8 cellular contexts compared by ENCODE assay signal in genomic region chr20:41047975-41048305, GRCh38. TPM values are rescaled to one million over a fixed set of nuclear protein-coding genes. Genes with fewer than 3 reads are reported as not detected.
A peak's percentile ranks its signal among the peaks of the same experiment; 100 is the strongest.
DNase-seq lines count a peak whose midpoint lies in the region; ATAC-seq, FAIRE-seq and TF ChIP-seq lines count a peak whose summit lies in the region.

No MANE protein-coding gene starts in this region.

- TF ChIP-seq CTCF in OCI-LY7 (conservative IDR thresholded peaks at IDR 0.05; ENCODE audit: low read length) = no peak
- no peak for TF ChIP-seq CTCF in endothelial cell of umbilical vein (IDR thresholded peaks at IDR 0.05; ENCODE audit: extremely low read depth in 1 of 2, insufficient read depth in 1 of 2, low read depth in 1 of 2, low read length in 2 of 2)
- no peak for TF ChIP-seq CTCF in psoas muscle (IDR thresholded peaks at IDR 0.05)

- H3K27me3 ChIP-seq in endothelial cell of umbilical vein (ENCODE audit: control insufficient read depth in 2 of 2, insufficient read depth in 2 of 2, low read length in 2 of 2) = no peaks in the 10 kb centered on the region
- H3K27me3 ChIP-seq in psoas muscle (ENCODE audit: insufficient read depth in 3 of 3, low read length in 2 of 3) = no peaks in the 10 kb centered on the region

- H3K36me3 ChIP-seq in OCI-LY7 (ENCODE audit: insufficient read depth, low read length) (peaks cover 72% of the 10 kb centered on the region), endothelial cell of umbilical vein (ENCODE audit: control insufficient read depth in 2 of 2, extremely low read depth in 1 of 2, insufficient read depth in 2 of 2, low read length in 2 of 2) (no peaks in the 10 kb centered on the region), psoas muscle (ENCODE audit: insufficient read depth in 1 of 2, low read depth in 1 of 2) (no peaks in the 10 kb centered on the region)

- no peak for TF ChIP-seq POLR2A in endothelial cell of umbilical vein (IDR thresholded peaks at IDR 0.05; ENCODE audit: low read depth, low read length)

- no peaks in the 10 kb centered on the region for H3K27me3 Mint-ChIP-seq in activated naive CD4-positive, alpha-beta T cell treated with anti-CD3 and anti-CD28 coated beads, Interleukin-2, amount 10 ng/mL, durations not matched to agents 7 days and 5 days

- CTCF ChIA-PET in activated naive CD4-positive, alpha-beta T cell treated with anti-CD3 and anti-CD28 coated beads, Interleukin-2, amount 10 ng/mL, durations not matched to agents 7 days and 5 days (lab: Charles Lee) = interaction anchor here (1.3 to 5.4 kb wide), 2 partner anchors 56 to 60 kb away, joined by 4 to 36 read pairs; no protein-coding TSS in a partner anchor
- CTCF ChIA-PET in OCI-LY7 (lab: Charles Lee; ENCODE audit: unreplicated experiment) = interaction anchor here (3.1 kb wide), 1 partner anchor 57 kb away, joined by 13 read pairs; no protein-coding TSS in a partner anchor
- CTCF ChIA-PET in endothelial cell of umbilical vein (lab: Charles Lee) = interaction anchor here (0.8 to 8.2 kb wide), 3 partner anchors 42 to 59 kb away, joined by 3 to 84 read pairs (median 4); no protein-coding TSS in a partner anchor

- H4K20me1 ChIP-seq in OCI-LY7 (ENCODE audit: insufficient read depth, low read length) (peaks cover 57% of the 10 kb centered on the region), endothelial cell of umbilical vein (replicated peaks; ENCODE audit: control insufficient read depth, extremely low read depth, insufficient read depth, low read length) (peaks cover 16% of the 10 kb centered on the region)

- peak overlapping the region; percentile 71 for H3K4me2 ChIP-seq in OCI-LY7 (ENCODE audit: low read length)
- H3K4me2 ChIP-seq in endothelial cell of umbilical vein (ENCODE audit: insufficient read depth, low read length) = peak overlapping the region; percentile 49

- H3K9me3 Mint-ChIP-seq in activated naive CD4-positive, alpha-beta T cell treated with anti-CD3 and anti-CD28 coated beads, Interleukin-2, amount 10 ng/mL, durations not matched to agents 7 days and 5 days = peaks cover under 1% of the 10 kb centered on the region

- no peaks in the 10 kb centered on the region for H3K9me1 ChIP-seq in endothelial cell of umbilical vein (replicated peaks; ENCODE audit: control insufficient read depth, extremely low read depth, insufficient read depth, low read length)

- WGBS in psoas muscle, 3 donors = 13 to 29% (median 23%) methylated on average over 1 of the region's 1 CpG

- BruUV-seq in OCI-LY7 (replicated peaks; lab: Mats Ljungman, UMichigan) (no TSS peak), endothelial cell of umbilical vein (replicated peaks; lab: Mats Ljungman, UMichigan) (no TSS peak)

- H3K4me3 Mint-ChIP-seq in activated naive CD4-positive, alpha-beta T cell treated with anti-CD3 and anti-CD28 coated beads, Interleukin-2, amount 10 ng/mL, durations not matched to agents 7 days and 5 days = peak overlapping the region; percentile 72

- no peak for FAIRE-seq in endothelial cell of umbilical vein (lab: Jason Lieb, UNC)

- H3K27ac Mint-ChIP-seq in activated naive CD4-positive, alpha-beta T cell treated with anti-CD3 and anti-CD28 coated beads, Interleukin-2, amount 10 ng/mL, durations not matched to agents 7 days and 5 days = peak overlapping the region; percentile 93

- H3K9me3 ChIP-seq in OCI-LY7 (ENCODE audit: low read length) = peaks cover 2% of the 10 kb centered on the region; the same call in 1 of the 2 replicates
- no peaks in the 10 kb centered on the region for H3K9me3 ChIP-seq in endothelial cell of umbilical vein (replicated peaks; ENCODE audit: control insufficient read depth, insufficient read depth, low read length)
- no peaks in the 10 kb centered on the region for H3K9me3 ChIP-seq in psoas muscle

- no peak overlapping the region for H3K9ac ChIP-seq in endothelial cell of umbilical vein (replicated peaks; ENCODE audit: extremely low read depth, insufficient read depth, low read length)

- H3K36me3 Mint-ChIP-seq in activated naive CD4-positive, alpha-beta T cell treated with anti-CD3 and anti-CD28 coated beads, Interleukin-2, amount 10 ng/mL, durations not matched to agents 7 days and 5 days = peaks cover 19% of the 10 kb centered on the region

- peaks cover 85% of the 10 kb centered on the region for H3K4me1 Mint-ChIP-seq in activated naive CD4-positive, alpha-beta T cell treated with anti-CD3 and anti-CD28 coated beads, Interleukin-2, amount 10 ng/mL, durations not matched to agents 7 days and 5 days

- H3K9me2 ChIP-seq in OCI-LY7 (ENCODE audit: insufficient read depth, low read length) = no peaks in the 10 kb centered on the region

- no peak overlapping the region for H2AFZ ChIP-seq in OCI-LY7 (ENCODE audit: low read length)
- no peak overlapping the region for H2AFZ ChIP-seq in endothelial cell of umbilical vein (ENCODE audit: low read depth, low read length)

- H3K4me3 ChIP-seq in OCI-LY7 (ENCODE audit: low read depth, low read length, poor library complexity, severe bottlenecking) (peak overlapping the region; percentile 44), endothelial cell of umbilical vein (replicated peaks in 1 of 3; ENCODE audit: insufficient read depth in 1 of 3, low read depth in 1 of 3, low read length in 3 of 3) (no peak overlapping the region), psoas muscle (peak overlapping the region; percentile 40)

- peaks cover 89% of the 10 kb centered on the region for H3K4me1 ChIP-seq in OCI-LY7 (ENCODE audit: insufficient read depth, low read length, poor library complexity, severe bottlenecking)
- peaks cover 31% of the 10 kb centered on the region for H3K4me1 ChIP-seq in endothelial cell of umbilical vein (ENCODE audit: control insufficient read depth, extremely low read depth, insufficient read depth, low read length)
- peaks cover 78% of the 10 kb centered on the region for H3K4me1 ChIP-seq in psoas muscle

- H3K79me2 ChIP-seq in OCI-LY7 (ENCODE audit: insufficient read depth, low read depth, low read length) = peaks cover 100% of the 10 kb centered on the region
- H3K79me2 ChIP-seq in endothelial cell of umbilical vein (ENCODE audit: control insufficient read depth, insufficient read depth, low read length) = peaks cover 99% of the 10 kb centered on the region

- peak; percentile 14 to 47 (median 28) for ATAC-seq in psoas muscle
- no peak for ATAC-seq in GM21447 (IDR thresholded peaks at IDR 0.05; ENCODE audit: unreplicated experiment)

- DNase-seq in activated naive CD4-positive, alpha-beta T cell treated with anti-CD3 and anti-CD28 coated beads, Interleukin-2, amount 10 ng/mL, durations not matched to agents 7 days and 5 days = no peak
- DNase-seq in activated naive CD4-positive, alpha-beta T cell treated with anti-CD3 and anti-CD28 coated beads, Interleukin-2, amount 50 U/mL, for 16 hours = no peak
- peak; percentile 51 for DNase-seq in OCI-LY7 (ENCODE audit: low spot score)
- DNase-seq in endothelial cell of umbilical vein (ENCODE audit: low read depth, low spot score) = no peak
- DNase-seq in psoas muscle = no peak
- DNase-seq in islet precursor cell = no peak
- DNase-seq in NCI-H2081 treated with DMSO at 0.1 percent for 48 hours (lab: John Stamatoyannopoulos, UW) = no peak

- intact Hi-C loops in OCI-LY7 (cut with micrococcal nuclease; ENCODE audit: unreplicated experiment) (loop anchor here (5.0 kb wide), 1 partner anchor 56 kb away; no protein-coding TSS in a partner anchor), endothelial cell of umbilical vein (cut with micrococcal nuclease) (no loop called here), psoas muscle (cut with DNase I) (loop anchor here in 1 of 2 donors (2.0 kb wide), 1 partner anchor 19 kb away; the partner anchor contains the start of gene TOP1)

- dilution Hi-C loops in endothelial cell of umbilical vein (cut with MboI; ENCODE audit: extremely low pct_ligation_motif_present, low sequenced_read_pairs) = no loop called here

- H3K27ac ChIP-seq in OCI-LY7 (ENCODE audit: low read depth, low read length, poor library complexity, severe bottlenecking) = peak overlapping the region; percentile 71
- no peak overlapping the region for H3K27ac ChIP-seq in endothelial cell of umbilical vein (ENCODE audit: insufficient read depth, low read depth, low read length)
- H3K27ac ChIP-seq in psoas muscle = peak overlapping the region; percentile 14

- POLR2A ChIA-PET in OCI-LY7 (lab: Charles Lee) = interaction anchor here (0.7 to 4.9 kb wide), 9 partner anchors 10 to 66 kb away, joined by 4 to 52 read pairs (median 10); no protein-coding TSS in a partner anchor
- POLR2A ChIA-PET in endothelial cell of umbilical vein (lab: Charles Lee) = interaction anchor here (0.7 to 1.2 kb wide), 2 partner anchors 29 to 57 kb away, joined by 3 read pairs; no protein-coding TSS in a partner anchor

TF ChIP-seq in endothelial cell of umbilical vein, 7 proteins besides CTCF, POLR2A, EP300 and RAD21:
- TF ChIP-seq MYC (IDR thresholded peaks at IDR 0.05; ENCODE audit: low read depth, low read length) = no peak
- no peak for TF ChIP-seq JUN (IDR thresholded peaks at IDR 0.05; ENCODE audit: borderline replicate concordance, insufficient read depth, insufficient read length, low read depth)

RNA-seq across cellular contexts. Expression of gene TOP1, which starts 19.3 kb away (rescaled TPM):
- total RNA-seq in OCI-LY7 (2014; rRNA removed; shearing (Covaris generic)) = 44.6 and 53.0 TPM in 2 replicates
- 168 and 200 TPM in 2 replicates for total RNA-seq in OCI-LY7 (2022)
- total RNA-seq in endothelial cell of umbilical vein = 75.1 and 77.4 TPM in 2 replicates
- polyA plus RNA-seq in endothelial cell of umbilical vein = 3.7 and 7.0 TPM in 2 replicates
- polyA plus RNA-seq in endothelial cell of umbilical vein (2011; cell fraction: cytosol; rRNA removed) = 13.9 and 14.1 TPM in 2 replicates
- polyA plus RNA-seq in endothelial cell of umbilical vein (2011; cell fraction: nucleus; rRNA removed) = 23.7 and 33.5 TPM in 2 replicates
- polyA plus RNA-seq in endothelial cell of umbilical vein (2012) = 68.9 and 93.6 TPM in 2 replicates
- 8.9 and 12.3 TPM in 2 replicates for polyA minus RNA-seq in endothelial cell of umbilical vein
- 26.7 TPM for polyA minus RNA-seq in endothelial cell of umbilical vein (2011; cell fraction: cytosol; rRNA and poly(A)+ RNA removed)
- 15.4 and 17.3 TPM in 2 replicates for polyA minus RNA-seq in endothelial cell of umbilical vein (2011; cell fraction: nucleus; rRNA and poly(A)+ RNA removed)
- 10 to 100 TPM; 19.9 to 30.7 (median 22.9) TPM for total RNA-seq in psoas muscle
- polyA plus RNA-seq in psoas muscle = 10 to 100 TPM; 10.6 to 24.6 (median 19.9) TPM

Comparison
In these comparisons a context has a peak if more than half of its experiments do, and no peak if none do; other contexts are left out.
1. H3K4me3 ChIP-seq: peak in OCI-LY7 (single experiment) and psoas muscle (single experiment); none in endothelial cell of umbilical vein (0 of 3).